Comparison of ENCODE assay signal across 8 cellular contexts in genomic region chr3:180601688-180602666, GRCh38. TPM values are rescaled to one million over a fixed set of nuclear protein-coding genes. Genes with fewer than 3 reads are reported as not detected.
DNase-seq lines count a peak whose midpoint lies in the region; ATAC-seq and TF ChIP-seq lines count a peak whose summit lies in the region.

A gene with protein sequence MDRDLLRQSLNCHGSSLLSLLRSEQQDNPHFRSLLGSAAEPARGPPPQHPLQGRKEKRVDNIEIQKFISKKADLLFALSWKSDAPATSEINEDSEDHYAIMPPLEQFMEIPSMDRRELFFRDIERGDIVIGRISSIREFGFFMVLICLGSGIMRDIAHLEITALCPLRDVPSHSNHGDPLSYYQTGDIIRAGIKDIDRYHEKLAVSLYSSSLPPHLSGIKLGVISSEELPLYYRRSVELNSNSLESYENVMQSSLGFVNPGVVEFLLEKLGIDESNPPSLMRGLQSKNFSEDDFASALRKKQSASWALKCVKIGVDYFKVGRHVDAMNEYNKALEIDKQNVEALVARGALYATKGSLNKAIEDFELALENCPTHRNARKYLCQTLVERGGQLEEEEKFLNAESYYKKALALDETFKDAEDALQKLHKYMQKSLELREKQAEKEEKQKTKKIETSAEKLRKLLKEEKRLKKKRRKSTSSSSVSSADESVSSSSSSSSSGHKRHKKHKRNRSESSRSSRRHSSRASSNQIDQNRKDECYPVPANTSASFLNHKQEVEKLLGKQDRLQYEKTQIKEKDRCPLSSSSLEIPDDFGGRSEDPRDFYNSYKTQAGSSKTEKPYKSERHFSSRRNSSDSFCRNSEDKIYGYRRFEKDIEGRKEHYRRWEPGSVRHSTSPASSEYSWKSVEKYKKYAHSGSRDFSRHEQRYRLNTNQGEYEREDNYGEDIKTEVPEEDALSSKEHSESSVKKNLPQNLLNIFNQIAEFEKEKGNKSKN (plus strand): TSS chr3:180602163. CDS start chr3:180602262, 99 bp downstream.

- H3K27me3 ChIP-seq in osteoblast (ENCODE audit: insufficient read depth, low read length) (no peaks in the 10 kb centered on the region), thoracic aorta (replicated peaks; ENCODE audit: insufficient read depth) (no peaks in the 10 kb centered on the region)

- CTCF ChIA-PET in GM10248 (lab: Yijun Ruan, JAX) = interaction anchor here (0.9 to 2.1 kb wide), 11 partner anchors 11 to 875 kb away, joined by 3 to 9 read pairs (median 4); no protein-coding TSS in a partner anchor

- H3K9me3 Mint-ChIP-seq in activated naive CD4-positive, alpha-beta T cell treated with anti-CD3 and anti-CD28 coated beads, Interleukin-2, amount 50 U/mL, for 72 hours = peaks cover 0 to 4% of the 10 kb centered on the region in 2 donors
- H3K9me3 Mint-ChIP-seq in glutamatergic neuron (ENCODE audit: unreplicated experiment) = peaks cover 3% of the 10 kb centered on the region

- POLR2A ChIA-PET in GM10248 (lab: Yijun Ruan, JAX) = interaction anchor here (0.6 to 1.2 kb wide), 3 partner anchors 10 to 16 kb away, joined by 3 to 5 read pairs (median 5); no protein-coding TSS in a partner anchor

- H3K36me3 ChIP-seq in osteoblast (ENCODE audit: insufficient read depth, low read length) (peaks cover 35% of the 10 kb centered on the region), thoracic aorta (peaks cover 21% of the 10 kb centered on the region)

- H3K4me3 ChIP-seq in osteoblast (ENCODE audit: insufficient read depth, low read length) (peak within 1 kb of the TSS; percentile 97), thoracic aorta (peak within 1 kb of the TSS; percentile 100)

- H3K36me3 Mint-ChIP-seq in activated naive CD4-positive, alpha-beta T cell treated with anti-CD3 and anti-CD28 coated beads, Interleukin-2, amount 50 U/mL, for 72 hours = peaks cover 33 to 37% of the 10 kb centered on the region in 2 donors
- no peaks in the 10 kb centered on the region for H3K36me3 Mint-ChIP-seq in glutamatergic neuron (ENCODE audit: unreplicated experiment)

- H3K27ac Mint-ChIP-seq in activated naive CD4-positive, alpha-beta T cell treated with anti-CD3 and anti-CD28 coated beads, Interleukin-2, amount 50 U/mL, for 72 hours = peak within 1 kb of the TSS; percentile 97
- H3K27ac Mint-ChIP-seq in glutamatergic neuron (ENCODE audit: unreplicated experiment) = peak within 1 kb of the TSS; percentile 92

- H4K20me1 ChIP-seq in osteoblast (ENCODE audit: insufficient read depth, low read length) = peaks cover 5% of the 10 kb centered on the region

- no peaks in the 10 kb centered on the region for H3K9me3 ChIP-seq in osteoblast (ENCODE audit: low read depth, low read length)
- H3K9me3 ChIP-seq in thoracic aorta = no peaks in the 10 kb centered on the region

- peak; percentile 24 for TF ChIP-seq CTCF in GM10248 (IDR thresholded peaks at IDR 0.05; ENCODE audit: control extremely low read depth, extremely low read depth, low read depth, missing control alignments)
- no peak for TF ChIP-seq CTCF in glutamatergic neuron (IDR thresholded peaks at IDR 0.05; ENCODE audit: partially characterized antibody, unreplicated experiment)
- TF ChIP-seq CTCF in osteoblast (IDR thresholded peaks at IDR 0.05; ENCODE audit: extremely low read depth, low read depth, low read length) = no peak
- no peak for TF ChIP-seq CTCF in thoracic aorta (IDR thresholded peaks at IDR 0.05)

- H3K4me2 ChIP-seq in osteoblast (ENCODE audit: insufficient read depth, low read length) = peak within 1 kb of the TSS; percentile 94

- DNase-seq in GM10248 (ENCODE audit: extremely low spot score) (peak; percentile 93), NCI-H1092 (lab: John Stamatoyannopoulos, UW) (peak; percentile 90), SKM-1 (lab: John Stamatoyannopoulos, UW; ENCODE audit: unreplicated experiment) (peak; percentile 94), glutamatergic neuron (peak; percentile 92), osteoblast (ENCODE audit: insufficient read length, low spot score, missing footprints) (peak; percentile 97), thoracic aorta (ENCODE audit: low spot score) (peak; percentile 62)
- DNase-seq in activated naive CD4-positive, alpha-beta T cell treated with anti-CD3 and anti-CD28 coated beads, Interleukin-2, amount 50 U/mL, for 72 hours (ENCODE audit: low spot score in 2 of 2) = peak; percentile 90 to 96

- H3K79me2 ChIP-seq in osteoblast (ENCODE audit: insufficient read depth, low read length) = peaks cover 32% of the 10 kb centered on the region

- peak within 1 kb of the TSS; percentile 99 for H3K4me3 Mint-ChIP-seq in glutamatergic neuron (ENCODE audit: unreplicated experiment)

- peaks cover 7% of the 10 kb centered on the region for H3K4me1 Mint-ChIP-seq in glutamatergic neuron (ENCODE audit: low read depth, unreplicated experiment)

- ATAC-seq in HG02571 (IDR thresholded peaks at IDR 0.05; ENCODE audit: unreplicated experiment) (peak; percentile 98), thoracic aorta (ENCODE audit: insufficient number of reproducible peaks, low FRiP score, low read depth) (peak; percentile 93)
- ATAC-seq in activated naive CD4-positive, alpha-beta T cell treated with anti-CD3 and anti-CD28 coated beads, Interleukin-2, amount 50 U/mL, for 72 hours = peak; percentile 97 to 99

- H2AFZ ChIP-seq in osteoblast (ENCODE audit: low read length) = peak within 1 kb of the TSS; percentile 99

- H3K27ac ChIP-seq in osteoblast (ENCODE audit: low read depth, low read length) = peak within 1 kb of the TSS; percentile 87
- H3K27ac ChIP-seq in thoracic aorta = peak within 1 kb of the TSS; percentile 33 to 80

- H3K4me1 ChIP-seq in osteoblast (ENCODE audit: insufficient read depth, low read length) (peaks cover 15% of the 10 kb centered on the region), thoracic aorta (ENCODE audit: control insufficient read depth in 1 of 2, low read depth in 2 of 2) (peaks cover 14 to 16% of the 10 kb centered on the region in 2 donors)

- H3K27me3 Mint-ChIP-seq in glutamatergic neuron (ENCODE audit: unreplicated experiment) = peaks cover 2% of the 10 kb centered on the region

RNA-seq across cellular contexts. Expression of the gene that starts here (rescaled TPM):
- total RNA-seq in activated naive CD4-positive, alpha-beta T cell treated with anti-CD3 and anti-CD28 coated beads, Interleukin-2, amount 50 U/mL, for 72 hours = 10 to 100 TPM; 49.2 to 65.3 TPM
- 64.6 TPM for total RNA-seq in glutamatergic neuron (ENCODE audit: unreplicated experiment)
- 43.3 and 53.2 TPM in 2 replicates for total RNA-seq in osteoblast
- total RNA-seq in thoracic aorta = 10 to 100 TPM; 43.1 to 79.7 TPM

Comparison
In these comparisons a context has a peak if more than half of its experiments do, and no peak if none do; other contexts are left out.
1. Peak in every context shown above with its lines: DNase-seq, ATAC-seq, H3K4me3 ChIP-seq and H3K27ac ChIP-seq.